Comparison of ENCODE assay signal across 8 cellular contexts in genomic region chr5:72451771-72452505, GRCh38. TPM values are rescaled to one million over a fixed set of nuclear protein-coding genes. Genes with fewer than 3 reads are reported as not detected.
DNase-seq lines count a peak whose midpoint lies in the region; ATAC-seq and TF ChIP-seq lines count a peak whose summit lies in the region.

No MANE protein-coding gene starts in this region.

- intact Hi-C loops in PC-9 (cut with micrococcal nuclease; ENCODE audit: unreplicated experiment) (loop anchor here (1.0 to 2.0 kb wide), 4 partner anchors 16 to 86 kb away; no protein-coding TSS in a partner anchor), ovary (cut with DNase I) (no loop called here)

- H3K27me3 ChIP-seq in PC-9 (ENCODE audit: insufficient read depth, low read depth) (no peaks in the 10 kb centered on the region), ovary (no peaks in the 10 kb centered on the region)

- H3K4me2 ChIP-seq in PC-9, result peak overlapping the region; percentile 49

- no peaks in the 10 kb centered on the region for H3K36me3 ChIP-seq in PC-9 (ENCODE audit: low read depth)
- H3K36me3 ChIP-seq in ovary, result no peaks in the 10 kb centered on the region

- peak overlapping the region; percentile 66; the same call in 1 of the 2 replicates for H2AFZ ChIP-seq in PC-9

- H3K9me3 ChIP-seq in PC-9 (ENCODE audit: insufficient read depth, low read depth), result no peaks in the 10 kb centered on the region
- no peaks in the 10 kb centered on the region for H3K9me3 ChIP-seq in ovary

- 8 to 12% (median 9%) methylated on average over 13 of the region's 13 CpGs for WGBS in ovary, 3 donors

- H3K4me3 ChIP-seq in PC-9, result no peak overlapping the region
- H3K4me3 ChIP-seq in fibroblast of mammary gland (ENCODE audit: control insufficient read depth, low read depth, low read length), result no peak overlapping the region
- H3K4me3 ChIP-seq in ovary, result no peak overlapping the region

- no peaks in the 10 kb centered on the region for H3K9me2 ChIP-seq in PC-9 (ENCODE audit: insufficient read depth)

- H3K79me2 ChIP-seq in PC-9 (ENCODE audit: low read depth), result no peaks in the 10 kb centered on the region

- peak; percentile 65 for DNase-seq in GM13977 (ENCODE audit: low spot score)
- DNase-seq in PC-9, result peak; percentile 63 to 77
- DNase-seq in fibroblast of mammary gland (ENCODE audit: low read depth), result peak; percentile 98
- DNase-seq in ovary, result peak; percentile 55 to 76 (median 68)
- no peak for DNase-seq in DMS79 treated with DMSO at 0.1 percent for 48 hours (lab: John Stamatoyannopoulos, UW)
- DNase-seq in stimulated activated CD4-positive, alpha-beta T cell treated with anti-CD3 and anti-CD28 coated beads, Interleukin-4, amount 100 ng/mL, for 24 hours, result no peak

- TF ChIP-seq POLR2A in ovary (IDR thresholded peaks at IDR 0.05), result no peak

- TSS peak; percentile 55 for BruUV-seq in PC-9 (replicated peaks; lab: Mats Ljungman, UMichigan)

- H4K20me1 ChIP-seq in PC-9 (ENCODE audit: insufficient read depth), result no peaks in the 10 kb centered on the region

- TF ChIP-seq EP300 in ovary (IDR thresholded peaks at IDR 0.05), result no peak

- CTCF ChIA-PET in PC-9 (lab: Charles Lee), result interaction anchor here (0.5 to 0.9 kb wide), 3 partner anchors 16 to 72 kb away, joined by 3 to 5 read pairs (median 3); no protein-coding TSS in a partner anchor

- peak; percentile 80 for ATAC-seq in HG02588 (IDR thresholded peaks at IDR 0.05; ENCODE audit: unreplicated experiment)
- no peak for ATAC-seq in HG03521 (IDR thresholded peaks at IDR 0.05; ENCODE audit: unreplicated experiment)

- no peak for TF ChIP-seq CTCF in GM13977 (IDR thresholded peaks at IDR 0.05; ENCODE audit: extremely low read depth, insufficient read depth, missing control alignments)
- TF ChIP-seq CTCF in PC-9 (conservative IDR thresholded peaks at IDR 0.05), result no peak
- no peak for TF ChIP-seq CTCF in fibroblast of mammary gland (conservative IDR thresholded peaks at IDR 0.05; ENCODE audit: control insufficient read depth, insufficient read depth, low read depth, low read length)
- no peak for TF ChIP-seq CTCF in ovary (IDR thresholded peaks at IDR 0.05)

- in situ Hi-C loops in GM13977 (cut with MboI; ENCODE audit: low pct_unique_long_range_greater_than_20kb, low sequenced_read_pairs, unreplicated experiment), result no loop called here

- H3F3A ChIP-seq in PC-9 (ENCODE audit: insufficient read depth, low read depth), result peaks cover 26% of the 10 kb centered on the region

- H3K4me1 ChIP-seq in PC-9 (replicated peaks; ENCODE audit: insufficient read depth) (peaks cover 33% of the 10 kb centered on the region), ovary (ENCODE audit: insufficient read depth) (peaks cover 20% of the 10 kb centered on the region)

- H3K27ac ChIP-seq in PC-9 (peak overlapping the region; percentile 95), ovary (peak overlapping the region; percentile 66 to 90)

- POLR2A ChIA-PET in PC-9 (lab: Charles Lee; ENCODE audit: unreplicated experiment), result interaction anchor here (0.6 to 0.7 kb wide), 4 partner anchors 42 to 499 kb away, joined by 3 to 13 read pairs (median 4); no protein-coding TSS in a partner anchor

RNA-seq across cellular contexts. Expression of gene ZNF366, which starts 55.3 kb away (rescaled TPM):
- 0.17 TPM in 1 of 2 replicates, not detected in the other for total RNA-seq in PC-9 (2021)
- 1 to 10 TPM in 5 of 7 donors, under 1 TPM in 2; 0.83 to 3.5 (median 1.6) TPM for total RNA-seq in ovary
- polyA plus RNA-seq in ovary, result 1 to 10 TPM; 1.4 to 3.1 TPM

Comparison
In these comparisons a context has a peak if more than half of its experiments do, and no peak if none do; other contexts are left out.
1. DNase-seq: peak in GM13977 (single experiment), PC-9 (2 of 2), fibroblast of mammary gland (single experiment) and ovary (5 of 5); none in DMS79 treated with DMSO at 0.1 percent for 48 hours (single experiment) and stimulated activated CD4-positive, alpha-beta T cell treated with anti-CD3 and anti-CD28 coated beads, Interleukin-4, amount 100 ng/mL, for 24 hours (single experiment).